9 cellular contexts compared by ENCODE assay signal in genomic region chr22:30705710-30706651, GRCh38. TPM values are rescaled to one million over a fixed set of nuclear protein-coding genes. Genes with fewer than 3 reads are reported as not detected.
DNase-seq lines count a peak whose midpoint lies in the region; ATAC-seq and TF ChIP-seq lines count a peak whose summit lies in the region.
"Had no signal": no experiment of that assay in that cellular context is flagged by ENCODE, and none has a peak within 500 bp of the region (broad histone marks: within the 10 kb centered on the region; RNA-seq: fewer than 3 reads in every experiment).

No MANE protein-coding gene starts in this region.

- H4K20me1 ChIP-seq in GM23338 (replicated peaks; ENCODE audit: insufficient read depth): no peaks in the 10 kb centered on the region

- H3K4me1 ChIP-seq in GM23338 (ENCODE audit: insufficient read depth) (no peaks in the 10 kb centered on the region), endocrine pancreas (ENCODE audit: control insufficient read depth, insufficient read depth, low read length) (no peaks in the 10 kb centered on the region)
- H3K4me1 ChIP-seq: SJSA1 had no signal

- no peak overlapping the region for H3K27ac ChIP-seq in GM23338 (ENCODE audit: low read depth)
- H3K27ac ChIP-seq: SJSA1 had no signal

- H3K36me3 Mint-ChIP-seq in GM23338 (ENCODE audit: low read depth): no peaks in the 10 kb centered on the region
- no peaks in the 10 kb centered on the region for H3K36me3 Mint-ChIP-seq in osteocyte (ENCODE audit: unreplicated experiment)

- no peaks in the 10 kb centered on the region for H3K27me3 ChIP-seq in GM23338 (ENCODE audit: insufficient read depth)
- H3K27me3 ChIP-seq in endocrine pancreas (ENCODE audit: control insufficient read depth, insufficient read depth, low read length): no peaks in the 10 kb centered on the region
- H3K27me3 ChIP-seq in H7 (ENCODE audit: control insufficient read depth, insufficient read depth, low read length): no peaks in the 10 kb centered on the region
- H3K27me3 ChIP-seq: SJSA1 had no signal

- H3K9me3 Mint-ChIP-seq in GM23338 (no peaks in the 10 kb centered on the region; the same call in 1 of the 3 replicates), osteocyte (ENCODE audit: unreplicated experiment) (peaks cover 4% of the 10 kb centered on the region)

- no peak overlapping the region for H3K9ac ChIP-seq in endocrine pancreas (ENCODE audit: control insufficient read depth, insufficient read depth, low read length)

- no peak overlapping the region for H3K4me3 ChIP-seq in GM23338
- H3K4me3 ChIP-seq in endocrine pancreas (ENCODE audit: control insufficient read depth, insufficient read depth, low read length): peak overlapping the region; percentile 23
- no peak overlapping the region for H3K4me3 ChIP-seq in H7 (ENCODE audit: insufficient read depth, low read depth, low read length)
- H3K4me3 ChIP-seq: SJSA1 had no signal

- ATAC-seq in GM23338: peak; percentile 76

- H3K36me3 ChIP-seq in GM23338 (ENCODE audit: insufficient read depth) (no peaks in the 10 kb centered on the region), endocrine pancreas (ENCODE audit: control insufficient read depth, insufficient read depth, low read length) (no peaks in the 10 kb centered on the region), H7 (replicated peaks; ENCODE audit: control insufficient read depth, insufficient read depth, low read length) (no peaks in the 10 kb centered on the region)
- H3K36me3 ChIP-seq: SJSA1 had no signal

- H3K4me1 Mint-ChIP-seq in GM23338: peaks cover 13% of the 10 kb centered on the region
- H3K4me1 Mint-ChIP-seq in osteocyte (ENCODE audit: unreplicated experiment): no peaks in the 10 kb centered on the region

- no peaks in the 10 kb centered on the region for H3K79me2 ChIP-seq in GM23338 (replicated peaks; ENCODE audit: insufficient read depth)

- no peak overlapping the region for H3K4me3 Mint-ChIP-seq in GM23338
- no peak overlapping the region for H3K4me3 Mint-ChIP-seq in osteocyte (ENCODE audit: unreplicated experiment)

- H2AFZ ChIP-seq in GM23338: no peak overlapping the region

- H3K9me2 ChIP-seq in GM23338 (ENCODE audit: insufficient read depth): no peaks in the 10 kb centered on the region

- no peaks in the 10 kb centered on the region for H3K9me3 ChIP-seq in endocrine pancreas (ENCODE audit: control insufficient read depth, low read length)
- H3K9me3 ChIP-seq: SJSA1 had no signal

- H3F3A ChIP-seq in GM23338 (replicated peaks; ENCODE audit: low read depth): no peaks in the 10 kb centered on the region

- H3K4me2 ChIP-seq in GM23338: no peak overlapping the region

- H3K27ac Mint-ChIP-seq in GM23338 (no peak overlapping the region), osteocyte (ENCODE audit: unreplicated experiment) (no peak overlapping the region)

- TF ChIP-seq CTCF in GM10266 (IDR thresholded peaks at IDR 0.05; ENCODE audit: control insufficient read depth, insufficient read depth, low read depth, missing control alignments) (no peak), GM23338 (conservative IDR thresholded peaks at IDR 0.05; ENCODE audit: low read depth in 2 of 2) (no peak), osteocyte (IDR thresholded peaks at IDR 0.05) (no peak)

- DNase-seq in GM10266 (ENCODE audit: extremely low spot score): peak; percentile 28
- DNase-seq in GM23338 (ENCODE audit: low spot score): no peak
- peak; percentile 98 for DNase-seq in NCI-H446 treated with DMSO at 0.1 percent for 48 hours (lab: John Stamatoyannopoulos, UW)
- DNase-seq in osteocyte (ENCODE audit: extremely low spot score, unreplicated experiment): no peak
- DNase-seq in H7: no peak
- no peak for DNase-seq in hippocampal formation (lab: John Stamatoyannopoulos, UW)
- DNase-seq in DMS79 treated with DMSO at 0.1 percent for 48 hours (lab: John Stamatoyannopoulos, UW): no peak

- H3K27me3 Mint-ChIP-seq in GM23338 (ENCODE audit: insufficient read depth, low read depth, poor library complexity) (peaks cover 4% of the 10 kb centered on the region), osteocyte (ENCODE audit: unreplicated experiment) (no peaks in the 10 kb centered on the region)

TF ChIP-seq in GM23338, 12 proteins besides CTCF, POLR2A, EP300 and RAD21 (continues in another document):
- TF ChIP-seq ZNF462 (CRISPR knock-in tag; IDR thresholded peaks at IDR 0.05) (no peak), JUNB (IDR thresholded peaks at IDR 0.05; ENCODE audit: unreplicated experiment) (no peak), ZNF114 (CRISPR knock-in tag; IDR thresholded peaks at IDR 0.05) (no peak), ETS1 (IDR thresholded peaks at IDR 0.05) (no peak), POLR2AphosphoS5 (IDR thresholded peaks at IDR 0.05; ENCODE audit: low read depth) (no peak), ZNF331 (CRISPR knock-in tag; IDR thresholded peaks at IDR 0.05; ENCODE audit: low read depth) (no peak), EZH2 (IDR thresholded peaks at IDR 0.05; ENCODE audit: low read depth, unreplicated experiment) (no peak), CREB1 (CRISPR knock-in tag; IDR thresholded peaks at IDR 0.05; ENCODE audit: low read depth) (no peak)

RNA-seq across cellular contexts. Expression of gene OSBP2, which starts 11.3 kb away (rescaled TPM):
- total RNA-seq in GM23338 (2014; rRNA removed; shearing (Covaris generic)): 2.9 and 7.1 TPM in 2 replicates
- 1.7 and 2.1 TPM in 2 replicates for polyA plus RNA-seq in GM23338 (2016; fragmentation: Nextera tagmentation; extraction: Ambion mirVana)
- 3.8 and 4.2 TPM in 2 replicates for total RNA-seq in osteocyte
- total RNA-seq in H7 (2014; rRNA removed; shearing (Covaris generic)): 3.4 and 4.7 TPM in 2 replicates

RNA-seq across cellular contexts. Expression of gene DUSP18, which starts 38.3 kb away (rescaled TPM):
- total RNA-seq in GM23338 (2014; rRNA removed; shearing (Covaris generic)): 1.5 and 2.7 TPM in 2 replicates
- 1.7 and 2.2 TPM in 2 replicates for polyA plus RNA-seq in GM23338 (2016; fragmentation: Nextera tagmentation; extraction: Ambion mirVana)
- total RNA-seq in osteocyte: 10.7 and 11.2 TPM in 2 replicates
- 1.8 and 2.6 TPM in 2 replicates for total RNA-seq in H7 (2014; rRNA removed; shearing (Covaris generic))

Comparison
In these comparisons a context has a peak if more than half of its experiments do, and no peak if none do; other contexts are left out.
1. DNase-seq: peak in GM10266 (single experiment) and NCI-H446 treated with DMSO at 0.1 percent for 48 hours (single experiment); none in GM23338 (single experiment), osteocyte (single experiment), H7 (single experiment), hippocampal formation (0 of 2) and DMS79 treated with DMSO at 0.1 percent for 48 hours (single experiment).